Comparison of ENCODE assay signal across 1 cellular context in the genomic region with DNA sequence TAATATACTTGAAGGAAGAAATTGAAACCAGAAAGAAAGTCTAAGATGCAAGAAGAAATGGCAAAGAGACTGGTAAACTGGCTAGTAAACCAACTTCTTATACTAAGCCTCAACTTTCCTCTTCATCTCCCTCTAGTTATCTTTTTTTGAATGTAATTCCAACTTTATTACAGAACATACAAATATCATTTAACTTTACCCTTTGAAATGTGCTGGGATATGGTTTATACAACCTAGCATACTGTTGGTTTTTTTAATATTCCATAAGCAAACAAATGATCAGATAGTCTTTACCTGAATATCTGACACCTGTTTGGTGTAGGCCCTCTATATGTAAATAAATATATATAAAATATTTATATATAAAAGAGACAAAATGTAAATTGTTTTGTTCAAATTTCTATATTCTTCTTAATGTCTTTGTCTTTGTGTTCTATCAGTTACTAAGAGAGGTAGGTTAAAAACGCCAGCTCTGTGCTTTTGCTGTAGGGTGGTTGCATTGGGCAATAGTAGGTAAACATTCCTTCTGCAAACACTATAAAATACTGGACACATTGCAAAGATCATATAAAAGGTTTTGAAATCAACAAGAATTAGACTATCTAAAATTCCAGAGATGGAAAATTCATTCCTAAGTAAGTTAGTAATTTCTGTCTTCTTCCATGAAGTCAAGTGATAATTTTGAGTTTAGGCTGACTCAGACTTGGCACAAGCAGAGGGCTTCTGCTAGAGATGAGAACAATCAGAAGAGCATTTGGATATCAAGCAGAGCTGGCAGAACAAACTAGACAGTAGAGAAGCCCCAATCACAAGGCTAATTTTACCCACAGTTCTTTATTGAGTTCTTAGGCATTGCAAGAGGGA.
TF ChIP-seq lines count a peak whose summit lies in the region.

No MANE protein-coding gene starts in this region.

TF ChIP-seq in SK-N-SH treated with all-trans-retinoic acid at 6 μM for 48 hours, 23 proteins besides CTCF, POLR2A, EP300 and RAD21 (continued from another document):
- TF ChIP-seq, protein P1, sequence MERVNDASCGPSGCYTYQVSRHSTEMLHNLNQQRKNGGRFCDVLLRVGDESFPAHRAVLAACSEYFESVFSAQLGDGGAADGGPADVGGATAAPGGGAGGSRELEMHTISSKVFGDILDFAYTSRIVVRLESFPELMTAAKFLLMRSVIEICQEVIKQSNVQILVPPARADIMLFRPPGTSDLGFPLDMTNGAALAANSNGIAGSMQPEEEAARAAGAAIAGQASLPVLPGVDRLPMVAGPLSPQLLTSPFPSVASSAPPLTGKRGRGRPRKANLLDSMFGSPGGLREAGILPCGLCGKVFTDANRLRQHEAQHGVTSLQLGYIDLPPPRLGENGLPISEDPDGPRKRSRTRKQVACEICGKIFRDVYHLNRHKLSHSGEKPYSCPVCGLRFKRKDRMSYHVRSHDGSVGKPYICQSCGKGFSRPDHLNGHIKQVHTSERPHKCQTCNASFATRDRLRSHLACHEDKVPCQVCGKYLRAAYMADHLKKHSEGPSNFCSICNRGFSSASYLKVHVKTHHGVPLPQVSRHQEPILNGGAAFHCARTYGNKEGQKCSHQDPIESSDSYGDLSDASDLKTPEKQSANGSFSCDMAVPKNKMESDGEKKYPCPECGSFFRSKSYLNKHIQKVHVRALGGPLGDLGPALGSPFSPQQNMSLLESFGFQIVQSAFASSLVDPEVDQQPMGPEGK (CRISPR knock-in tag; IDR thresholded peaks at IDR 0.05; ENCODE audit: borderline replicate concordance), result no peak
